In genomic region chr1:238409191-238409846, GRCh38 we compare ENCODE assay signal across 10 cellular contexts.
DNase-seq lines count a peak whose midpoint lies in the region; ATAC-seq, FAIRE-seq and TF ChIP-seq lines count a peak whose summit lies in the region.
"Had no signal": no experiment of that assay in that cellular context is flagged by ENCODE, and none has a peak within 500 bp of the region (broad histone marks: within the 10 kb centered on the region; RNA-seq: fewer than 3 reads in every experiment).

No MANE protein-coding gene starts in this region.

- CTCF ChIA-PET in HEK293 (lab: Yijun Ruan, JAX): interaction anchor here (0.6 kb wide), 2 partner anchors 46 to 262 kb away, joined by 3 to 4 read pairs; no protein-coding TSS in a partner anchor

- TF ChIP-seq CTCF in HEK293 (tag by site-specific recombination; IDR thresholded peaks at IDR 0.05): no peak
- no peak for TF ChIP-seq CTCF in fibroblast of villous mesenchyme (IDR thresholded peaks at IDR 0.05; ENCODE audit: insufficient read depth, low read depth, low read length)
- no peak for TF ChIP-seq CTCF in kidney (IDR thresholded peaks at IDR 0.05; ENCODE audit: borderline replicate concordance, extremely low read depth, insufficient read depth)

- H3K9me3 ChIP-seq in HEK293 (ENCODE audit: control insufficient read depth, insufficient read depth, low read depth, low read length): no peaks in the 10 kb centered on the region
- no peaks in the 10 kb centered on the region for H3K9me3 ChIP-seq in kidney (ENCODE audit: control insufficient read depth in 1 of 2, low read length in 2 of 2)

- H3K27ac ChIP-seq in HEK293 (ENCODE audit: extremely low read depth, low read depth, low read length): no peak overlapping the region
- no peak overlapping the region for H3K27ac ChIP-seq in kidney (ENCODE audit: low read depth in 2 of 2, low read length in 2 of 2)

- no peaks in the 10 kb centered on the region for H3K36me3 ChIP-seq in HEK293 (ENCODE audit: control insufficient read depth in 2 of 2, insufficient read depth in 1 of 2, low read length in 2 of 2)
- H3K36me3 ChIP-seq in kidney (ENCODE audit: control insufficient read depth in 1 of 2, insufficient read depth in 2 of 2, low read length in 2 of 2): no peaks in the 10 kb centered on the region

- POLR2A ChIA-PET in HEK293 (lab: Yijun Ruan, JAX): interaction anchor here (0.7 kb wide), 1 partner anchor 38 kb away, joined by 3 read pairs; no protein-coding TSS in a partner anchor

- H3K4me3 ChIP-seq in HEK293 (ENCODE audit: low read depth, low read length): no peak overlapping the region
- H3K4me3 ChIP-seq in fibroblast of villous mesenchyme (ENCODE audit: low read depth, low read length): no peak overlapping the region
- no peak overlapping the region for H3K4me3 ChIP-seq in kidney (ENCODE audit: low read length in 2 of 2)

- no peak for FAIRE-seq in kidney (lab: Jason Lieb, UNC)

- ATAC-seq in GM19328 (IDR thresholded peaks at IDR 0.05; ENCODE audit: unreplicated experiment) (no peak), HG02938 (IDR thresholded peaks at IDR 0.05; ENCODE audit: unreplicated experiment) (no peak), esophagus mucosa (no peak)

- intact Hi-C loops in kidney (cut with DNase I): no loop called here

- peak; percentile 97 for DNase-seq in A172 (ENCODE audit: low spot score)
- peak; percentile 37 for DNase-seq in T1000 (lab: John Stamatoyannopoulos, UW)
- peak; percentile 48 for DNase-seq in fibroblast of villous mesenchyme (ENCODE audit: low read depth)
- DNase-seq in kidney: no peak
- DNase-seq: activated T-cell treated with anti-CD3 and anti-CD28 coated beads for 4 hours, NCI-H1436 had no signal

- H3K4me1 ChIP-seq in HEK293 (ENCODE audit: control insufficient read depth, insufficient read depth, low read length) (no peaks in the 10 kb centered on the region), kidney (ENCODE audit: control insufficient read depth in 1 of 2, insufficient read depth in 1 of 2, low read depth in 1 of 2, low read length in 2 of 2) (no peaks in the 10 kb centered on the region)

- H3K9ac ChIP-seq in kidney (ENCODE audit: low read length in 2 of 2): no peak overlapping the region

TF ChIP-seq in HEK293, 187 proteins besides CTCF, POLR2A, EP300 and RAD21:
- TF ChIP-seq ZNF645 (tag by site-specific recombination; IDR thresholded peaks at IDR 0.05) (no peak), ZNF600 (tag by site-specific recombination; IDR thresholded peaks at IDR 0.05) (no peak), SCRT2 (tag by site-specific recombination; IDR thresholded peaks at IDR 0.05) (no peak), GFI1B (tag by site-specific recombination; IDR thresholded peaks at IDR 0.05) (no peak), ZNF16 (tag by site-specific recombination; IDR thresholded peaks at IDR 0.05; ENCODE audit: low read depth) (no peak), ZNF518A (tag by site-specific recombination; conservative IDR thresholded peaks at IDR 0.05; ENCODE audit: low read depth) (no peak), MEIS1 (CRISPR knock-in tag; IDR thresholded peaks at IDR 0.05; ENCODE audit: borderline replicate concordance) (no peak), ZBTB21 (tag by site-specific recombination; IDR thresholded peaks at IDR 0.05) (peak; percentile 24; the same call in 1 of the 2 replicates)
